24 cellular contexts compared by ENCODE assay signal in genomic region chr5:19018822-19019221, GRCh38.
DNase-seq lines count a peak whose midpoint lies in the region; ATAC-seq and TF ChIP-seq lines count a peak whose summit lies in the region.
"Had no signal": no experiment of that assay in that cellular context is flagged by ENCODE, and none has a peak within 500 bp of the region (broad histone marks: within the 10 kb centered on the region; RNA-seq: fewer than 3 reads in every experiment).

No MANE protein-coding gene starts in this region.

- no peak overlapping the region for H4K91ac ChIP-seq in neuronal stem cell (ENCODE audit: low read depth, low read length, poor library complexity)

- H2AFZ ChIP-seq in neuronal stem cell (ENCODE audit: low read length): peak overlapping the region; percentile 49
- H2AFZ ChIP-seq: PC-9 had no signal

- no peak overlapping the region for H2BK120ac ChIP-seq in neuronal stem cell (ENCODE audit: low read depth, low read length)

- H3K23ac ChIP-seq in neuronal stem cell (ENCODE audit: low read depth, low read length, poor library complexity): no peak overlapping the region

- H3K4me1 ChIP-seq in neuronal stem cell (ENCODE audit: control insufficient read depth in 2 of 2, insufficient read depth in 1 of 2, low read depth in 1 of 2, low read length in 2 of 2): peaks cover 0 to 2% of the 10 kb centered on the region in 2 donors
- H3K4me1 ChIP-seq: stomach, upper lobe of right lung had no signal

- no peak overlapping the region for H3K14ac ChIP-seq in neuronal stem cell (ENCODE audit: low read length)

- intact Hi-C loops in Right ventricle myocardium superior (cut with DNase I): no loop called here

- H2BK15ac ChIP-seq in neuronal stem cell (ENCODE audit: low read length): no peak overlapping the region

- H3K79me1 ChIP-seq in neuronal stem cell (ENCODE audit: low read depth, low read length): no peaks in the 10 kb centered on the region

- no peak for TF ChIP-seq CTCF in astrocyte of the spinal cord (IDR thresholded peaks at IDR 0.05; ENCODE audit: low read depth, low read length)

- in situ Hi-C loops in astrocyte of the spinal cord (cut with HindIII; ENCODE audit: low sequenced_read_pairs): no loop called here

- no peak overlapping the region for H3K18ac ChIP-seq in neuronal stem cell (ENCODE audit: low read length)

- H2BK5ac ChIP-seq in neuronal stem cell (ENCODE audit: low read length): no peak overlapping the region

- H4K8ac ChIP-seq in neuronal stem cell (ENCODE audit: low read depth, low read length): no peak overlapping the region

- H2AK5ac ChIP-seq in neuronal stem cell (ENCODE audit: low read depth, low read length): no peak overlapping the region

- no peak overlapping the region for H3K9ac ChIP-seq in neuronal stem cell (ENCODE audit: low read depth, low read length, poor library complexity)
- H3K9ac ChIP-seq: SK-N-SH had no signal

- peak overlapping the region; percentile 9 for H3K27ac ChIP-seq in neuronal stem cell (replicated peaks; ENCODE audit: low read length)
- H3K27ac ChIP-seq: PC-9, stomach, upper lobe of right lung had no signal

- WGBS in neuronal stem cell (ENCODE audit: extremely low coverage in 2 of 2, insufficient read length in 2 of 2, insufficient replicate concordance in 1 of 2), 2 donors: no CpG with 5 or more reads among the region's 5 CpGs

- no peak for ATAC-seq in HG03175 (IDR thresholded peaks at IDR 0.05; ENCODE audit: unreplicated experiment)
- no peak for ATAC-seq in Right ventricle myocardium superior (ENCODE audit: poor library complexity)
- ATAC-seq: esophagus mucosa, left colon, upper lobe of right lung had no signal

- no peaks in the 10 kb centered on the region for H3K27me3 ChIP-seq in neuronal stem cell (ENCODE audit: control insufficient read depth in 3 of 3, insufficient read depth in 3 of 3, low read depth in 1 of 3, low read length in 3 of 3)
- H3K27me3 ChIP-seq: stomach, upper lobe of right lung had no signal

- H3K4ac ChIP-seq in neuronal stem cell (ENCODE audit: low read length): no peak overlapping the region

- H3K4me3 ChIP-seq in astrocyte of the spinal cord (ENCODE audit: low read depth, low read length) (no peak overlapping the region), neuronal stem cell (ENCODE audit: low read length in 2 of 2) (no peak overlapping the region)
- H3K4me3 ChIP-seq: PC-9, stomach, upper lobe of right lung had no signal

- no peaks in the 10 kb centered on the region for H3K36me3 ChIP-seq in neuronal stem cell (replicated peaks in 1 of 2; ENCODE audit: control insufficient read depth in 2 of 2, insufficient read depth in 2 of 2, low read length in 2 of 2)
- H3K36me3 ChIP-seq: stomach, upper lobe of right lung had no signal

- no peak overlapping the region for H2BK12ac ChIP-seq in neuronal stem cell (ENCODE audit: low read length)

- peak; percentile 27 for DNase-seq in HCEC 1CT
- peak; percentile 89 for DNase-seq in OCI-M1 (lab: John Stamatoyannopoulos, UW)
- peak; percentile 9 for DNase-seq in astrocyte of the spinal cord (ENCODE audit: low read depth, low spot score)
- no peak for DNase-seq in neuronal stem cell (ENCODE audit: low spot score)
- DNase-seq in activated CD8-positive, alpha-beta memory T cell treated with anti-CD3 and anti-CD28 coated beads, Interleukin-2, amount 50 U/mL, for 4 hours: no peak
- DNase-seq in Right ventricle myocardium superior: no peak
- no peak for DNase-seq in T-helper 2 cell
- DNase-seq: activated CD4-positive, alpha-beta T cell treated with anti-CD3 and anti-CD28 coated beads for 4 hours; activated gamma-delta T cell; amygdala; caudate nucleus; left colon; MV-4-11; NCI-H1930; NCI-H510A treated with DMSO at 0.1 percent for 48 hours; PC-9; SK-N-SH; small intestine; stimulated activated CD4-positive, alpha-beta T cell treated with anti-CD3 and anti-CD28 coated beads, Interleukin-4, amount 100 ng/mL, for 24 hours; stomach; T1000; upper lobe of right lung had no signal

- no peak overlapping the region for H3K4me2 ChIP-seq in neuronal stem cell (ENCODE audit: insufficient read depth, low read length, poor library complexity, severe bottlenecking)
- H3K4me2 ChIP-seq: PC-9, SK-N-SH had no signal

- no peaks in the 10 kb centered on the region for H3K9me3 ChIP-seq in neuronal stem cell (replicated peaks in 1 of 2; ENCODE audit: control insufficient read depth in 2 of 2, insufficient read depth in 1 of 2, low read depth in 1 of 2, low read length in 2 of 2)
- H3K9me3 ChIP-seq: SK-N-SH, upper lobe of right lung had no signal

Comparison
In these comparisons a context has a peak if more than half of its experiments do, and no peak if none do; other contexts are left out.
1. DNase-seq: peak in HCEC 1CT (single experiment), OCI-M1 (single experiment) and astrocyte of the spinal cord (single experiment); none in neuronal stem cell (single experiment), activated CD8-positive, alpha-beta memory T cell treated with anti-CD3 and anti-CD28 coated beads, Interleukin-2, amount 50 U/mL, for 4 hours (single experiment), Right ventricle myocardium superior (single experiment) and T-helper 2 cell (0 of 5).